1 cellular context compared by ENCODE assay signal in the genomic region with DNA sequence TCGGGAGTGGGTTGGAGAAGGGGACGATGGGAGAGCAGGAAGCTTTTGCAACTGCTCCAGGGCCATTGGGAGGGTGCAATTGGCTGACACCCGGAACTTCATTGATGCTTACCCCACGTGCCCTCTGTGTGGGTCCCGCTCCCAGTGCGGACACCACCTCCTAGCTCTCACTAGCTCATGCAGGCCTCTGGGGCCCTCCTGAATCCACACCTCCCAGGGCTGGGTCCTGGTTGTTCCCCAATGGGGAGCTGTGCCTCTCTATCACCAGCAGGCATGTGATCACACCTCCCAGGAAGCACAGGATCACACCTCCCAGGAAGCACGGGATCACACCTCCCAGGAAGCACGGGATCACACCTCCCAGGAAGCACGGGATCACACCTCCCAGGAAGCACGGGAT.
TF ChIP-seq lines count a peak whose summit lies in the region.

No MANE protein-coding gene starts in this region.

TF ChIP-seq in SK-N-SH, 30 proteins besides CTCF, POLR2A, EP300 and RAD21 (continued from another document):
- no peak for TF ChIP-seq PBX3 (IDR thresholded peaks at IDR 0.05)
- TF ChIP-seq MEF2A (IDR thresholded peaks at IDR 0.05; ENCODE audit: borderline replicate concordance, low read depth), result no peak
- no peak for TF ChIP-seq GABPA (IDR thresholded peaks at IDR 0.05; ENCODE audit: low read depth)
- TF ChIP-seq TAF1 (IDR thresholded peaks at IDR 0.05; ENCODE audit: borderline replicate concordance, low read depth, low read length), result no peak
- TF ChIP-seq USF1 (IDR thresholded peaks at IDR 0.05; ENCODE audit: borderline replicate concordance, low read depth), result no peak
- no peak for TF ChIP-seq SIN3A (IDR thresholded peaks at IDR 0.05; ENCODE audit: borderline replicate concordance, low read depth, low read length)
- TF ChIP-seq ELF1 (IDR thresholded peaks at IDR 0.05), result no peak
- TF ChIP-seq REST (IDR thresholded peaks at IDR 0.05; ENCODE audit: low read depth, low read length), result no peak
- no peak for TF ChIP-seq MXI1 (IDR thresholded peaks at IDR 0.05; ENCODE audit: low read depth, low read length)
- TF ChIP-seq POLR2AphosphoS5 (IDR thresholded peaks at IDR 0.05; ENCODE audit: low read depth, low read length), result no peak
- no peak for TF ChIP-seq EZH2phosphoT487 (IDR thresholded peaks at IDR 0.05; ENCODE audit: borderline replicate concordance, low read depth)
- TF ChIP-seq CHD2 (IDR thresholded peaks at IDR 0.05; ENCODE audit: low read length, partially characterized antibody), result no peak
- no peak for TF ChIP-seq FOSL2 (IDR thresholded peaks at IDR 0.05; ENCODE audit: borderline replicate concordance, low read depth)
- no peak for TF ChIP-seq SMC3 (IDR thresholded peaks at IDR 0.05; ENCODE audit: low read depth, low read length)
- no peak for TF ChIP-seq RFX5 (IDR thresholded peaks at IDR 0.05; ENCODE audit: low read length)
- no peak for TF ChIP-seq NRF1 (IDR thresholded peaks at IDR 0.05; ENCODE audit: low read depth, low read length)
- TF ChIP-seq, protein P1, sequence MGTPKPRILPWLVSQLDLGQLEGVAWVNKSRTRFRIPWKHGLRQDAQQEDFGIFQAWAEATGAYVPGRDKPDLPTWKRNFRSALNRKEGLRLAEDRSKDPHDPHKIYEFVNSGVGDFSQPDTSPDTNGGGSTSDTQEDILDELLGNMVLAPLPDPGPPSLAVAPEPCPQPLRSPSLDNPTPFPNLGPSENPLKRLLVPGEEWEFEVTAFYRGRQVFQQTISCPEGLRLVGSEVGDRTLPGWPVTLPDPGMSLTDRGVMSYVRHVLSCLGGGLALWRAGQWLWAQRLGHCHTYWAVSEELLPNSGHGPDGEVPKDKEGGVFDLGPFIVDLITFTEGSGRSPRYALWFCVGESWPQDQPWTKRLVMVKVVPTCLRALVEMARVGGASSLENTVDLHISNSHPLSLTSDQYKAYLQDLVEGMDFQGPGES (IDR thresholded peaks at IDR 0.05; ENCODE audit: low read depth, low read length), result no peak
